Comparison of ENCODE assay signal across 1 cellular context in the genomic region with DNA sequence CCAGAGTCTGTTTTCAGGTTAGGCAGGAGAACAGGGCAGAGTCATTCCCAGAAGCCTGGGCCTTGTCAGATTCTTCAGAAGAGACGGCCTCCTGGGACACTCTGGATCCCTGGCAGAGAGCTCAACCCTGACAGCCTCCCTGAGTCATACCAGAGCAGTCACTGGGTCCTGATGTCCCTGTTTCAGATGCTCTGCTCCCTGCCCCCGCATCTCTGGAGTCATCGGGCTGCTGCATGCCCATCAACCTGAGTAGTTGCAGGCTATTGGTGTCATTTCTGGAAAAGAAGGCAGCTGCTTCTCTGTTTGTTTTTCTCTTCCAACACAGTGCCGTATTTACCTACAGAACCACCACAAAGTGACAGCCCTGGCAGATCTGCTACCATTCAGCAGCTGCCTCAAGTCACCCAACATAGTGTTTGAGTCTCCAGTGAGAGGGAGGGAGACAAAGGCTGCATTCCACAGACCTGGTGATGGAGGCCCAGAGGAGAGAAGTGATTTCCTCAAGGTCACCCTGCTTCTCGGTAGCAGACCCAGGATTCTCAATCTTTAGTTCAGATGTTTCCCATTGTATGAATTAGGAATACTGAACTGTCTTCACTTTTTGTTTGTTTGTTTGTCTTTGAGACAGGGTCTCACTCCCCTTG.
TF ChIP-seq lines count a peak whose summit lies in the region.

No MANE protein-coding gene starts in this region.

TF ChIP-seq in IMR-90, 13 proteins besides CTCF, POLR2A, EP300 and RAD21 (continued from another document):
- TF ChIP-seq, protein P1, sequence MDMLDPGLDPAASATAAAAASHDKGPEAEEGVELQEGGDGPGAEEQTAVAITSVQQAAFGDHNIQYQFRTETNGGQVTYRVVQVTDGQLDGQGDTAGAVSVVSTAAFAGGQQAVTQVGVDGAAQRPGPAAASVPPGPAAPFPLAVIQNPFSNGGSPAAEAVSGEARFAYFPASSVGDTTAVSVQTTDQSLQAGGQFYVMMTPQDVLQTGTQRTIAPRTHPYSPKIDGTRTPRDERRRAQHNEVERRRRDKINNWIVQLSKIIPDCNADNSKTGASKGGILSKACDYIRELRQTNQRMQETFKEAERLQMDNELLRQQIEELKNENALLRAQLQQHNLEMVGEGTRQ (IDR thresholded peaks at IDR 0.05; ENCODE audit: low read depth, low read length) = no peak
- no peak for TF ChIP-seq MAFK (IDR thresholded peaks at IDR 0.05; ENCODE audit: low read depth, low read length)
- no peak for TF ChIP-seq RFX5 (IDR thresholded peaks at IDR 0.05; ENCODE audit: low read depth, low read length)
- no peak for TF ChIP-seq RCOR1 (IDR thresholded peaks at IDR 0.05; ENCODE audit: insufficient replicate concordance, low read length)
- no peak for TF ChIP-seq NFE2L2 (IDR thresholded peaks at IDR 0.05; ENCODE audit: low read depth, low read length)
